ENCODE assay signal across 29 cellular contexts in genomic region chr10:118445535-118445934, GRCh38.
"Had no signal": no experiment of that assay in that cellular context is flagged by ENCODE, and none has a peak within 500 bp of the region (broad histone marks: within the 10 kb centered on the region; RNA-seq: fewer than 3 reads in every experiment).

No MANE protein-coding gene starts in this region.

- H3K4me3 Mint-ChIP-seq: natural killer cell treated with Interleukin-12 subunit alpha and Interleukin-12 subunit beta and Interleukin-15 and Interleukin-18, amount 100 ng/mL, for 72 hours; nephron progenitor cell; neural crest cell; stimulated activated effector memory CD8-positive, alpha-beta T cell treated with anti-CD3 and anti-CD28 coated beads, Interleukin-12 subunit alpha, Interleukin-12 subunit beta, amount 100 ng/mL, for 72 hours; stimulated activated naive B cell treated with anti-CD40 and anti-IgM and Interleukin-4, amounts not matched to agents 10 μg/mL and 1 μg/mL and 100 μg/mL, for 72 hours; stimulated activated naive CD8-positive, alpha-beta T cell treated with anti-CD3 and anti-CD28 coated beads, Interleukin-15, Interleukin-2, amounts not matched to agents 100 ng/mL and 50 ng/mL, for 24 hours had no signal

- H3K36me3 Mint-ChIP-seq: natural killer cell treated with Interleukin-12 subunit alpha and Interleukin-12 subunit beta and Interleukin-15 and Interleukin-18, amount 100 ng/mL, for 72 hours; stimulated activated effector memory CD8-positive, alpha-beta T cell treated with anti-CD3 and anti-CD28 coated beads, Interleukin-12 subunit alpha, Interleukin-12 subunit beta, amount 100 ng/mL, for 72 hours; stimulated activated naive B cell treated with anti-CD40 and anti-IgM and Interleukin-4, amounts not matched to agents 10 μg/mL and 1 μg/mL and 100 μg/mL, for 72 hours had no signal

- H3K27ac ChIP-seq: neutrophil, ovary, parathyroid adenoma, psoas muscle, right lobe of liver, sigmoid colon, stomach, thoracic aorta, thyroid gland, tibial nerve, upper lobe of left lung, vagina had no signal

- DNase-seq: nephron progenitor cell; nucleus accumbens; ovary; posterior cingulate gyrus; psoas muscle; right cardiac atrium; right lobe of liver; sigmoid colon; small intestine; stimulated activated CD4-positive, alpha-beta T cell treated with anti-CD3 and anti-CD28 coated beads, Interleukin-15, amount 100 ng/mL, for 24 hours; stimulated activated CD4-positive, alpha-beta T cell treated with anti-CD3 and anti-CD28 coated beads, Interleukin-2, amount 100 ng/mL, for 24 hours; stimulated activated CD4-positive, alpha-beta T cell treated with anti-CD3 and anti-CD28 coated beads, Interleukin-2, amount 100 ng/mL, for 48 hours; stimulated activated CD4-positive, alpha-beta T cell treated with anti-CD3 and anti-CD28 coated beads, Interleukin-4, amount 100 ng/mL, for 24 hours; stimulated activated naive B cell treated with anti-CD40 and anti-IgM and Interleukin-4, amounts not matched to agents 10 μg/mL and 1 μg/mL and 100 μg/mL, for 72 hours; stimulated activated naive CD4-positive, alpha-beta T cell treated with Interleukin-2 at 50 U/mL for 16 hours; stomach; thyroid gland; trophoblast cell; upper lobe of left lung had no signal

- H3K27me3 ChIP-seq: ovary, right lobe of liver, thyroid gland, upper lobe of left lung, vagina had no signal

- H3K36me3 ChIP-seq: neutrophil, ovary, right lobe of liver, sigmoid colon, stomach, thoracic aorta, thyroid gland, tibial nerve, upper lobe of left lung, vagina had no signal

- H3K4me1 ChIP-seq: parathyroid adenoma, psoas muscle, right lobe of liver, sigmoid colon, stomach, thyroid gland, tibial nerve, upper lobe of left lung, vagina had no signal

- H3K79me2 ChIP-seq: parathyroid adenoma had no signal

- H3K4me1 Mint-ChIP-seq: neural crest cell; stimulated activated effector memory CD8-positive, alpha-beta T cell treated with anti-CD3 and anti-CD28 coated beads, Interleukin-12 subunit alpha, Interleukin-12 subunit beta, amount 100 ng/mL, for 72 hours; stimulated activated naive B cell treated with anti-CD40 and anti-IgM and Interleukin-4, amounts not matched to agents 10 μg/mL and 1 μg/mL and 100 μg/mL, for 72 hours had no signal

- H3K4me3 ChIP-seq: ovary, psoas muscle, right lobe of liver, sigmoid colon, stomach, thoracic aorta, thyroid gland, tibial nerve, upper lobe of left lung, vagina had no signal

- H3K27ac Mint-ChIP-seq: natural killer cell treated with Interleukin-12 subunit alpha and Interleukin-12 subunit beta and Interleukin-15 and Interleukin-18, amount 100 ng/mL, for 72 hours; nephron progenitor cell; progenitor cell of endocrine pancreas; stimulated activated effector memory CD8-positive, alpha-beta T cell treated with anti-CD3 and anti-CD28 coated beads, Interleukin-12 subunit alpha, Interleukin-12 subunit beta, amount 100 ng/mL, for 72 hours; stimulated activated naive B cell treated with anti-CD40 and anti-IgM and Interleukin-4, amounts not matched to agents 10 μg/mL and 1 μg/mL and 100 μg/mL, for 72 hours; stimulated activated naive CD8-positive, alpha-beta T cell treated with anti-CD3 and anti-CD28 coated beads, Interleukin-15, Interleukin-2, amounts not matched to agents 100 ng/mL and 50 ng/mL, for 24 hours had no signal

- H2AFZ ChIP-seq: parathyroid adenoma had no signal

- H3K9me3 ChIP-seq: neutrophil, ovary, psoas muscle, right lobe of liver, sigmoid colon, stomach, thoracic aorta, thyroid gland, tibial nerve, upper lobe of left lung, vagina had no signal

- H3K9me3 Mint-ChIP-seq: natural killer cell treated with Interleukin-12 subunit alpha and Interleukin-12 subunit beta and Interleukin-15 and Interleukin-18, amount 100 ng/mL, for 72 hours; neural crest cell; stimulated activated effector memory CD8-positive, alpha-beta T cell treated with anti-CD3 and anti-CD28 coated beads, Interleukin-12 subunit alpha, Interleukin-12 subunit beta, amount 100 ng/mL, for 72 hours; stimulated activated naive B cell treated with anti-CD40 and anti-IgM and Interleukin-4, amounts not matched to agents 10 μg/mL and 1 μg/mL and 100 μg/mL, for 72 hours; stimulated activated naive CD8-positive, alpha-beta T cell treated with anti-CD3 and anti-CD28 coated beads, Interleukin-15, Interleukin-2, amounts not matched to agents 100 ng/mL and 50 ng/mL, for 24 hours had no signal

- H3K9ac ChIP-seq: parathyroid adenoma had no signal
